28 cellular contexts compared by ENCODE assay signal in the genomic region with DNA sequence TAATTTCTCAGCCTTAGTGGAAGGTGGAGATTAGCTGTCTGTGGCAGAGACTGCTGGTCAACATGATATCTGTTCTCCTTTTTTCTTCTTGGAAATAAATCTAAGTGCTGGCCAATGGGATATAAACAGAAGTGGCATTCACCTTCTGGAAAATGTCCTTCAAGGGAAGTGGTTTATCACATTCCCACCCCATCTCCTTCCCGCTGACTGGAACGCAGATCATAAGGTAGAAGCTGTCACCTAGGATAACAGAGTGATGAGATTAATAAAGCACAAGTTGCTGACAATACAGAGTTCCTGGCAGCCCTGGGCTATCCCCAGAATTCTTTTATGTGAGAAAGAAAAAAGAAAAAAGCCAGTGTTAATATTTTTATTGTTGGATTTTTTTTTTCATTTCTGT.
"Had no signal": no experiment of that assay in that cellular context is flagged by ENCODE, and none has a peak within 500 bp of the region (broad histone marks: within the 10 kb centered on the region; RNA-seq: fewer than 3 reads in every experiment).

No MANE protein-coding gene starts in this region.

- H3K27me3 ChIP-seq: left lung, neural progenitor cell, neutrophil, right atrium auricular region, sigmoid colon, spleen, suprapubic skin, tibial artery, upper lobe of right lung had no signal

- H3K79me2 ChIP-seq: parathyroid adenoma had no signal

- H3K36me3 ChIP-seq: left lung, neural progenitor cell, neutrophil, right atrium auricular region, sigmoid colon, spleen, suprapubic skin, thoracic aorta, tibial artery, upper lobe of right lung had no signal

- H3K9me3 ChIP-seq: left lung, neutrophil, psoas muscle, right atrium auricular region, sigmoid colon, spleen, suprapubic skin, thoracic aorta, tibial artery, upper lobe of right lung had no signal

- H2AFZ ChIP-seq: neural progenitor cell, parathyroid adenoma had no signal

- DNase-seq: hippocampal formation; kidney glomerular epithelial cell; left cardiac atrium; left lung; mesendoderm; naive B cell; natural killer cell; nephron progenitor cell; occipital lobe; psoas muscle; sigmoid colon; small intestine; spleen; stimulated activated CD4-positive, alpha-beta T cell treated with anti-CD3 and anti-CD28 coated beads, Interleukin-4, amount 100 ng/mL, for 24 hours; stimulated activated naive CD4-positive, alpha-beta T cell; tibial artery; trophoblast cell; upper lobe of right lung had no signal

- H3K27ac ChIP-seq: left lung, neural progenitor cell, neutrophil, parathyroid adenoma, psoas muscle, right atrium auricular region, sigmoid colon, spleen, suprapubic skin, thoracic aorta, tibial artery, upper lobe of right lung had no signal

- H3K4me2 ChIP-seq: neural progenitor cell had no signal

- H3K4me3 ChIP-seq: left lung, lung, neural progenitor cell, psoas muscle, right atrium auricular region, sigmoid colon, spleen, suprapubic skin, thoracic aorta, tibial artery, upper lobe of right lung had no signal

- ATAC-seq: left lung; natural killer cell; psoas muscle; stimulated activated effector memory CD8-positive, alpha-beta T cell treated with anti-CD3 and anti-CD28 coated beads, Interleukin-12 subunit alpha, Interleukin-12 subunit beta, amount 100 ng/mL, for 72 hours; upper lobe of right lung had no signal

- H3K9ac ChIP-seq: neural progenitor cell, parathyroid adenoma had no signal

- H3K4me1 ChIP-seq: left lung, neural progenitor cell, parathyroid adenoma, psoas muscle, right atrium auricular region, sigmoid colon, spleen, suprapubic skin, tibial artery, upper lobe of right lung had no signal

- FAIRE-seq: keratinocyte, small intestine, urothelium cell line had no signal
